Comparison of ENCODE assay signal across 8 cellular contexts in the genomic region with DNA sequence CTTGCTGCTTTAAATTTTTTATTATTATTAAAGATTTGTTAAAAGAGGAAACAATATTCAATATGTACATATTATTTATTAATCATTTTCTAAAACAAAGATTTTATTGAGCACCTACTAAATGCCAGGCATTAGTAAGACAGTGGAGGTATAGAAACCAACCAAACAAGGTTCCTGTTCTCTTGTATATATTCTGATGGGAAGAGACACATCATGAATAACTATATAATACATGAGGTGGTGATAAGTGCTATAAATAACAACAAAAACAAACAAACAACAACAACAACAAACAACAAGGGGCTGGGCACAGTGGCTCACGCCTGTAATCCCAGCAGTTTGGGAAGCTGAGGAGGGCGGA. TPM values are rescaled to one million over a fixed set of nuclear protein-coding genes. Genes with fewer than 3 reads are reported as not detected.
DNase-seq lines count a peak whose midpoint lies in the region; ATAC-seq, FAIRE-seq and TF ChIP-seq lines count a peak whose summit lies in the region.

No MANE protein-coding gene starts in this region.

- peak overlapping the region; percentile 72 for H3K27ac ChIP-seq in RWPE1
- peak overlapping the region; percentile 22 for H3K27ac ChIP-seq in skeletal muscle tissue (ENCODE audit: low read depth, low read length)
- peak overlapping the region in 2 of 5 donors; percentile 72 to 86 for H3K27ac ChIP-seq in adrenal gland

- TF ChIP-seq CTCF in GM12864 (IDR thresholded peaks at IDR 0.05; ENCODE audit: low read depth, low read length, missing control alignments) = no peak
- no peak for TF ChIP-seq CTCF in RWPE1 (conservative IDR thresholded peaks at IDR 0.05; ENCODE audit: low read depth)
- TF ChIP-seq CTCF in adrenal gland (IDR thresholded peaks at IDR 0.05) = no peak

- intact Hi-C loops in adrenal gland (cut with DNase I) = no loop called here

- peak; percentile 66 for FAIRE-seq in frontal cortex (lab: Jason Lieb, UNC)

- H3K4me1 ChIP-seq in skeletal muscle tissue (ENCODE audit: control insufficient read depth in 3 of 3, insufficient read depth in 3 of 3, low read length in 3 of 3) (peaks cover 5 to 11% (median 6%) of the 10 kb centered on the region in 3 donors), adrenal gland (replicated peaks in 1 of 2) (peaks cover 6 to 27% of the 10 kb centered on the region in 2 donors)

- no peak for TF ChIP-seq POLR2A in adrenal gland (IDR thresholded peaks at IDR 0.05)

- WGBS in adrenal gland, 4 donors = 75 to 86% (median 81%) methylated on average over 2 of the region's 2 CpGs

- no peaks in the 10 kb centered on the region for H3K36me3 ChIP-seq in skeletal muscle tissue (ENCODE audit: control insufficient read depth in 3 of 3, insufficient read depth in 3 of 3, low read length in 3 of 3)
- no peaks in the 10 kb centered on the region for H3K36me3 ChIP-seq in adrenal gland (replicated peaks in 1 of 2)

- no peak for ATAC-seq in HG03469 (IDR thresholded peaks at IDR 0.05; ENCODE audit: unreplicated experiment)

- H3K4me3 ChIP-seq in GM12864 (ENCODE audit: low read depth, low read length) = peak overlapping the region; percentile 78; the same call in 1 of the 2 replicates
- peak overlapping the region in 2 of 3 donors; percentile 85 to 91 for H3K4me3 ChIP-seq in skeletal muscle tissue (ENCODE audit: low read length in 3 of 3)
- peak overlapping the region in 1 of 4 donors; percentile 82 for H3K4me3 ChIP-seq in adrenal gland

- H3K9me3 ChIP-seq in skeletal muscle tissue (ENCODE audit: control insufficient read depth in 3 of 3, low read length in 3 of 3) (no peaks in the 10 kb centered on the region), adrenal gland (replicated peaks in 1 of 3) (no peaks in the 10 kb centered on the region)

- CTCF ChIA-PET in RWPE1 (lab: Yijun Ruan, JAX) = interaction anchor here (0.7 to 0.8 kb wide), 2 partner anchors 50 to 53 kb away, joined by 3 read pairs; a partner anchor contains a TSS

- peak overlapping the region in 1 of 3 donors; percentile 90 for H3K9ac ChIP-seq in skeletal muscle tissue (ENCODE audit: low read depth in 1 of 3, low read length in 3 of 3)

- POLR2A ChIA-PET in RWPE1 (lab: Yijun Ruan, JAX; ENCODE audit: low non-redundant PET) = interaction anchor here (1.0 kb wide), 1 partner anchor 163 kb away, joined by 3 read pairs; a partner anchor contains a TSS

- H3K27me3 ChIP-seq in skeletal muscle tissue (ENCODE audit: control insufficient read depth in 3 of 3, insufficient read depth in 3 of 3, low read length in 3 of 3) (no peaks in the 10 kb centered on the region), adrenal gland (no peaks in the 10 kb centered on the region)

- DNase-seq in GM12864 (ENCODE audit: low read depth) (no peak), RWPE1 (ENCODE audit: low spot score) (no peak), frontal cortex (ENCODE audit: low spot score in 2 of 2) (no peak), OCI-M2 (lab: John Stamatoyannopoulos, UW; ENCODE audit: unreplicated experiment) (no peak), adrenal gland (no peak)
- no peak for DNase-seq in effector CD4-positive, alpha-beta T cell

RNA-seq across cellular contexts. Expression of a gene that starts 0.6 kb away (rescaled TPM):
- total RNA-seq in frontal cortex (38.7 TPM), skeletal muscle tissue (50.1 TPM), adrenal gland (100 to 1,000 TPM in 5 of 8 donors, 10 to 100 TPM in 3; 76.6 to 202 (median 134) TPM)
- polyA plus RNA-seq in adrenal gland = 100 to 1,000 TPM in 1 of 3 donors, 10 to 100 TPM in 2; 15.9 to 153 (median 29.8) TPM

RNA-seq across cellular contexts. Expression of a gene that starts 45.1 kb away (rescaled TPM):
- total RNA-seq in frontal cortex = 0.82 TPM
- total RNA-seq in skeletal muscle tissue = under 0.01 TPM
- total RNA-seq in adrenal gland = 10 to 100 TPM in 4 of 8 donors, 1 to 10 TPM in 4; 1.8 to 16.3 (median 8.8) TPM
- polyA plus RNA-seq in adrenal gland = 1 to 10 TPM in 1 of 3 donors, under 1 TPM in 2; 0.80 to 2.9 (median 0.81) TPM

RNA-seq across cellular contexts. Expression of a gene that starts 49.6 kb away (rescaled TPM):
- 3.3 TPM for total RNA-seq in frontal cortex
- 6.8 TPM for total RNA-seq in skeletal muscle tissue
- 10 to 100 TPM in 6 of 8 donors, 1 to 10 TPM in 2; 5.5 to 18.6 (median 13.3) TPM for total RNA-seq in adrenal gland
- 10 to 100 TPM in 1 of 3 donors, 1 to 10 TPM in 2; 4.0 to 30.0 (median 6.0) TPM for polyA plus RNA-seq in adrenal gland
